In the genomic region with DNA sequence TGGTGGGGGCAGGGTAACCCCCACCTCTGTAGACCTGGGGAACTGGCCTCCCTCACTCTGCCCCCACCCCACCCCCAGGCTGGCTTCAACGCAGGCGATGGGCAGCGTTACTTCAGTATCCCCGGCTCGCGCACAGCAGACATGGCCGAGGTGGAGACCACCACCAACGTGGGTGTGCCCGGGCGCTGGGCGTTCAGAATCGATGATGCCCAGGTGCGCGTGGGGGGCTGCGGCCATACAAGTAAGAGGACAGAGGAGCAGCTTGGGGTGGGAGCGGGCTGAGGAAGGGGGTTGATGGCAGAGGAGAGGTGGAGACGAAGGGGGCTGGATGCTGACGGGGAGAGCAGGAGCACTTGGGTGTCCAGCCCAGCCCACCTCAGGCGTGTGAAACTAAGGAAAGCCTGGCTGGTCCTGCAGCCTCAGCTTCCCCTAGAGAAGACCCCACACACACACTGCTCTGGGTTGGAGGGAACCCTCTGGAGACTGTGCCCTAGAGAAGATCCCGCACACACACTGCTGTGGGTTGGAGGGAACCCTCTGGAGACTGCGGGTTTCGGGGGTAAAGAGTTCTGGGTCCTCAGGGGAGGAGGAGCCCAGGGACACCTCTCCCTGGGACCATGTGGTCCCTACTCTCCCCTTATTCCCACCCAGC, we compare ENCODE assay signal across 18 cellular contexts. TPM values are rescaled to one million over a fixed set of nuclear protein-coding genes. Genes with fewer than 3 reads are reported as not detected.
DNase-seq lines count a peak whose midpoint lies in the region; ATAC-seq and TF ChIP-seq lines count a peak whose summit lies in the region.
"Had no signal": no experiment of that assay in that cellular context is flagged by ENCODE, and none has a peak within 500 bp of the region (broad histone marks: within the 10 kb centered on the region; RNA-seq: fewer than 3 reads in every experiment).

No MANE protein-coding gene starts in this region.

- H3K36me3 ChIP-seq in SU-DHL-6 (ENCODE audit: low read length) (no peaks in the 10 kb centered on the region), gastrocnemius medialis (peaks cover 0 to 55% of the 10 kb centered on the region in 2 donors)
- H3K36me3 ChIP-seq: BE2C, MG63, uterus had no signal

- no peak overlapping the region for H3K27ac ChIP-seq in SU-DHL-6 (ENCODE audit: low read depth, low read length)
- H3K27ac ChIP-seq in gastrocnemius medialis: no peak overlapping the region
- H3K27ac ChIP-seq: uterus had no signal

- no peak overlapping the region for H3K4me3 Mint-ChIP-seq in activated CD4-positive, alpha-beta memory T cell treated with anti-CD3 and anti-CD28 coated beads, Interleukin-2, amount 10 ng/mL, durations not matched to agents 7 days and 5 days
- no peak overlapping the region for H3K4me3 Mint-ChIP-seq in activated CD4-positive, alpha-beta memory T cell treated with anti-CD3 and anti-CD28 coated beads for 36 hours
- peak overlapping the region; percentile 71 for H3K4me3 Mint-ChIP-seq in stimulated activated effector memory CD8-positive, alpha-beta T cell treated with anti-CD3 and anti-CD28 coated beads, Interleukin-12 subunit alpha, Interleukin-12 subunit beta, amount 100 ng/mL, for 72 hours

- no peaks in the 10 kb centered on the region for H3K9me2 ChIP-seq in SU-DHL-6 (replicated peaks; ENCODE audit: insufficient read depth, low read length)

- H3K36me3 Mint-ChIP-seq in activated CD4-positive, alpha-beta memory T cell treated with anti-CD3 and anti-CD28 coated beads, Interleukin-2, amount 10 ng/mL, durations not matched to agents 7 days and 5 days (ENCODE audit: low read depth): peaks cover 3% of the 10 kb centered on the region
- H3K36me3 Mint-ChIP-seq in activated CD4-positive, alpha-beta memory T cell treated with anti-CD3 and anti-CD28 coated beads for 36 hours: no peaks in the 10 kb centered on the region
- no peaks in the 10 kb centered on the region for H3K36me3 Mint-ChIP-seq in stimulated activated effector memory CD8-positive, alpha-beta T cell treated with anti-CD3 and anti-CD28 coated beads, Interleukin-12 subunit alpha, Interleukin-12 subunit beta, amount 100 ng/mL, for 72 hours

- H3K4me3 ChIP-seq in SU-DHL-6 (ENCODE audit: insufficient read depth, low read length, poor library complexity, severe bottlenecking): no peak overlapping the region
- no peak overlapping the region for H3K4me3 ChIP-seq in gastrocnemius medialis
- H3K4me3 ChIP-seq: MG63, uterus had no signal

- DNase-seq in activated CD4-positive, alpha-beta memory T cell treated with anti-CD3 and anti-CD28 coated beads, Interleukin-2, amount 10 ng/mL, durations not matched to agents 7 days and 5 days: peak; percentile 14
- no peak for DNase-seq in activated CD4-positive, alpha-beta memory T cell treated with anti-CD3 and anti-CD28 coated beads for 36 hours
- DNase-seq in islet precursor cell (peak; percentile 45), gastrocnemius medialis (no peak), NCI-H226 (no peak)
- no peak for DNase-seq in stimulated activated effector memory CD8-positive, alpha-beta T cell treated with anti-CD3 and anti-CD28 coated beads, Interleukin-12 subunit alpha, Interleukin-12 subunit beta, amount 100 ng/mL, for 72 hours (ENCODE audit: low spot score in 2 of 2)
- DNase-seq: activated naive CD4-positive, alpha-beta T cell treated with anti-CD3 and anti-CD28 coated beads for 36 hours; BE2C; GF-D8; left colon; MG63; NCI-H1417 treated with DMSO at 0.1 percent for 48 hours; NCI-H2171; stimulated activated CD8-positive, alpha-beta memory T cell treated with anti-CD3 and anti-CD28 coated beads, Interleukin-4, amount 100 ng/mL, for 48 hours; uterus had no signal

- TF ChIP-seq CTCF in SU-DHL-6 (IDR thresholded peaks at IDR 0.05; ENCODE audit: insufficient read depth, low read length, poor library complexity, severe bottlenecking): no peak
- TF ChIP-seq CTCF in gastrocnemius medialis (IDR thresholded peaks at IDR 0.05 in 4 of 5, conservative IDR thresholded peaks at IDR 0.05 in 1 of 5): no peak

- H3K27me3 Mint-ChIP-seq in activated CD4-positive, alpha-beta memory T cell treated with anti-CD3 and anti-CD28 coated beads, Interleukin-2, amount 10 ng/mL, durations not matched to agents 7 days and 5 days: peaks cover 3% of the 10 kb centered on the region
- H3K27me3 Mint-ChIP-seq in activated CD4-positive, alpha-beta memory T cell treated with anti-CD3 and anti-CD28 coated beads for 36 hours: no peaks in the 10 kb centered on the region

- no peak overlapping the region for H2AFZ ChIP-seq in SU-DHL-6 (ENCODE audit: low read depth, low read length, severe bottlenecking)

- POLR2A ChIA-PET in activated CD4-positive, alpha-beta memory T cell treated with anti-CD3 and anti-CD28 coated beads, Interleukin-2, amount 10 ng/mL, durations not matched to agents 7 days and 5 days (lab: Charles Lee): no interaction called here
- POLR2A ChIA-PET in activated CD4-positive, alpha-beta memory T cell treated with anti-CD3 and anti-CD28 coated beads for 36 hours (lab: Charles Lee): no interaction called here

- H3K9ac ChIP-seq in SU-DHL-6 (ENCODE audit: low read length): peak overlapping the region; percentile 36; the same call in 1 of the 2 replicates

- no peaks in the 10 kb centered on the region for H3K27me3 ChIP-seq in SU-DHL-6 (ENCODE audit: low read length)
- no peaks in the 10 kb centered on the region for H3K27me3 ChIP-seq in gastrocnemius medialis
- H3K27me3 ChIP-seq: BE2C, MG63, uterus had no signal

- H3K9me3 Mint-ChIP-seq in activated CD4-positive, alpha-beta memory T cell treated with anti-CD3 and anti-CD28 coated beads, Interleukin-2, amount 10 ng/mL, durations not matched to agents 7 days and 5 days: no peaks in the 10 kb centered on the region
- H3K9me3 Mint-ChIP-seq in activated CD4-positive, alpha-beta memory T cell treated with anti-CD3 and anti-CD28 coated beads for 36 hours: no peaks in the 10 kb centered on the region
- no peaks in the 10 kb centered on the region for H3K9me3 Mint-ChIP-seq in stimulated activated effector memory CD8-positive, alpha-beta T cell treated with anti-CD3 and anti-CD28 coated beads, Interleukin-12 subunit alpha, Interleukin-12 subunit beta, amount 100 ng/mL, for 72 hours
- H3K9me3 Mint-ChIP-seq: activated naive CD4-positive, alpha-beta T cell treated with anti-CD3 and anti-CD28 coated beads for 36 hours had no signal

- no peak for TF ChIP-seq POLR2A in gastrocnemius medialis (IDR thresholded peaks at IDR 0.05)

- CTCF ChIA-PET in activated CD4-positive, alpha-beta memory T cell treated with anti-CD3 and anti-CD28 coated beads, Interleukin-2, amount 10 ng/mL, durations not matched to agents 7 days and 5 days (lab: Charles Lee): no interaction called here
- CTCF ChIA-PET in activated CD4-positive, alpha-beta memory T cell treated with anti-CD3 and anti-CD28 coated beads for 36 hours (lab: Charles Lee): no interaction called here

- in situ Hi-C loops in gastrocnemius medialis (cut with MboI; ENCODE audit: low sequenced_read_pairs in 4 of 4): no loop called here

- H3K27ac Mint-ChIP-seq in activated CD4-positive, alpha-beta memory T cell treated with anti-CD3 and anti-CD28 coated beads, Interleukin-2, amount 10 ng/mL, durations not matched to agents 7 days and 5 days: no peak overlapping the region
- H3K27ac Mint-ChIP-seq in activated CD4-positive, alpha-beta memory T cell treated with anti-CD3 and anti-CD28 coated beads for 36 hours: no peak overlapping the region
- no peak overlapping the region for H3K27ac Mint-ChIP-seq in stimulated activated effector memory CD8-positive, alpha-beta T cell treated with anti-CD3 and anti-CD28 coated beads, Interleukin-12 subunit alpha, Interleukin-12 subunit beta, amount 100 ng/mL, for 72 hours
- H3K27ac Mint-ChIP-seq: activated naive CD4-positive, alpha-beta T cell treated with anti-CD3 and anti-CD28 coated beads for 36 hours had no signal

- H3K4me1 ChIP-seq in gastrocnemius medialis: no peaks in the 10 kb centered on the region
- H3K4me1 ChIP-seq: BE2C, uterus had no signal

- intact Hi-C loops in activated CD4-positive, alpha-beta memory T cell treated with anti-CD3 and anti-CD28 coated beads for 36 hours (cut with micrococcal nuclease): no loop called here
- intact Hi-C loops in gastrocnemius medialis (cut with DNase I; ENCODE audit: low total_unique reads): no loop called here

- H3F3A ChIP-seq in SU-DHL-6 (ENCODE audit: insufficient read depth): no peaks in the 10 kb centered on the region

- H3K79me2 ChIP-seq in SU-DHL-6 (ENCODE audit: insufficient read depth, low read length): no peaks in the 10 kb centered on the region

- H4K20me1 ChIP-seq in SU-DHL-6 (ENCODE audit: low read depth, low read length): no peaks in the 10 kb centered on the region

- no peak overlapping the region for H3K4me2 ChIP-seq in SU-DHL-6 (ENCODE audit: low read depth, low read length, poor library complexity, severe bottlenecking)

- H3K4me1 Mint-ChIP-seq in activated CD4-positive, alpha-beta memory T cell treated with anti-CD3 and anti-CD28 coated beads, Interleukin-2, amount 10 ng/mL, durations not matched to agents 7 days and 5 days: peaks cover 25% of the 10 kb centered on the region
- H3K4me1 Mint-ChIP-seq in activated CD4-positive, alpha-beta memory T cell treated with anti-CD3 and anti-CD28 coated beads for 36 hours (ENCODE audit: low read depth): peaks cover 16% of the 10 kb centered on the region
- H3K4me1 Mint-ChIP-seq in stimulated activated effector memory CD8-positive, alpha-beta T cell treated with anti-CD3 and anti-CD28 coated beads, Interleukin-12 subunit alpha, Interleukin-12 subunit beta, amount 100 ng/mL, for 72 hours: peaks cover 18% of the 10 kb centered on the region

- H3K9me3 ChIP-seq in SU-DHL-6 (ENCODE audit: insufficient read depth, low read length): no peaks in the 10 kb centered on the region
- H3K9me3 ChIP-seq in gastrocnemius medialis: no peaks in the 10 kb centered on the region
- H3K9me3 ChIP-seq: BE2C, MG63, uterus had no signal

- no peak for ATAC-seq in stimulated activated effector memory CD8-positive, alpha-beta T cell treated with anti-CD3 and anti-CD28 coated beads, Interleukin-12 subunit alpha, Interleukin-12 subunit beta, amount 100 ng/mL, for 72 hours
- ATAC-seq in gastrocnemius medialis (no peak), HG02798 (IDR thresholded peaks at IDR 0.05; ENCODE audit: poor library complexity, unreplicated experiment) (no peak)
- ATAC-seq: left colon, Right ventricle myocardium inferior had no signal

RNA-seq across cellular contexts. Expression of gene SNED1, which starts 36.2 kb away (rescaled TPM):
- total RNA-seq in activated CD4-positive, alpha-beta memory T cell treated with anti-CD3 and anti-CD28 coated beads, Interleukin-2, amount 10 ng/mL, durations not matched to agents 7 days and 5 days: 10 to 100 TPM; 32.6 to 34.3 TPM
- total RNA-seq in activated CD4-positive, alpha-beta memory T cell treated with anti-CD3 and anti-CD28 coated beads for 36 hours: 1 to 10 TPM; 2.6 to 3.8 TPM
- 10 to 100 TPM; 16.4 to 56.2 (median 43.5) TPM for total RNA-seq in gastrocnemius medialis

Comparison
In these comparisons a context has a peak if more than half of its experiments do, and no peak if none do; other contexts are left out.
1. DNase-seq: peak in activated CD4-positive, alpha-beta memory T cell treated with anti-CD3 and anti-CD28 coated beads, Interleukin-2, amount 10 ng/mL, durations not matched to agents 7 days and 5 days (single experiment) and islet precursor cell (single experiment); none in activated CD4-positive, alpha-beta memory T cell treated with anti-CD3 and anti-CD28 coated beads for 36 hours (single experiment), stimulated activated effector memory CD8-positive, alpha-beta T cell treated with anti-CD3 and anti-CD28 coated beads, Interleukin-12 subunit alpha, Interleukin-12 subunit beta, amount 100 ng/mL, for 72 hours (0 of 2), gastrocnemius medialis (0 of 2) and NCI-H226 (single experiment).